10 cellular contexts compared by ENCODE assay signal in genomic region chr9:97109194-97109811, GRCh38.
DNase-seq lines count a peak whose midpoint lies in the region; ATAC-seq and TF ChIP-seq lines count a peak whose summit lies in the region.
"Had no signal": no experiment of that assay in that cellular context is flagged by ENCODE, and none has a peak within 500 bp of the region (broad histone marks: within the 10 kb centered on the region; RNA-seq: fewer than 3 reads in every experiment).

No MANE protein-coding gene starts in this region.

- H3K27me3 Mint-ChIP-seq in activated naive CD8-positive, alpha-beta T cell treated with anti-CD3 and anti-CD28 coated beads, Interleukin-2, amount 50 U/mL, for 24 hours = peaks cover 3% of the 10 kb centered on the region

- H3K27ac Mint-ChIP-seq in activated naive CD8-positive, alpha-beta T cell treated with anti-CD3 and anti-CD28 coated beads, Interleukin-2, amount 50 U/mL, for 24 hours = no peak overlapping the region

- no peaks in the 10 kb centered on the region for H3K4me1 Mint-ChIP-seq in activated naive CD8-positive, alpha-beta T cell treated with anti-CD3 and anti-CD28 coated beads, Interleukin-2, amount 50 U/mL, for 24 hours
- H3K4me1 Mint-ChIP-seq: central memory CD8-positive, alpha-beta T cell had no signal

- no peak overlapping the region for H3K4me3 ChIP-seq in GM12865 (ENCODE audit: low read depth, low read length)
- H3K4me3 ChIP-seq: upper lobe of left lung had no signal

- no peaks in the 10 kb centered on the region for H3K36me3 Mint-ChIP-seq in activated naive CD8-positive, alpha-beta T cell treated with anti-CD3 and anti-CD28 coated beads, Interleukin-2, amount 50 U/mL, for 24 hours (ENCODE audit: low read depth)

- peak; percentile 40 for ATAC-seq in activated naive CD8-positive, alpha-beta T cell treated with anti-CD3 and anti-CD28 coated beads, Interleukin-2, amount 50 U/mL, for 24 hours

- TF ChIP-seq CTCF in GM12865 (IDR thresholded peaks at IDR 0.05; ENCODE audit: insufficient read depth, low read depth, low read length, missing control alignments) = peak; percentile 56

- no peaks in the 10 kb centered on the region for H3K9me3 Mint-ChIP-seq in activated naive CD8-positive, alpha-beta T cell treated with anti-CD3 and anti-CD28 coated beads, Interleukin-2, amount 50 U/mL, for 24 hours
- H3K9me3 Mint-ChIP-seq: central memory CD8-positive, alpha-beta T cell had no signal

- H3K4me3 Mint-ChIP-seq in activated naive CD8-positive, alpha-beta T cell treated with anti-CD3 and anti-CD28 coated beads, Interleukin-2, amount 50 U/mL, for 24 hours = no peak overlapping the region
- H3K4me3 Mint-ChIP-seq: central memory CD8-positive, alpha-beta T cell had no signal

- DNase-seq in A172 (ENCODE audit: low spot score) = peak; percentile 59
- DNase-seq in GM12865 (ENCODE audit: low read depth) = peak; percentile 58
- DNase-seq in NCI-H748 (lab: John Stamatoyannopoulos, UW; ENCODE audit: unreplicated experiment) = peak; percentile 75
- DNase-seq in activated naive CD8-positive, alpha-beta T cell treated with anti-CD3 and anti-CD28 coated beads, Interleukin-2, amount 50 U/mL, for 24 hours = peak; percentile 29
- peak; percentile 71 for DNase-seq in iPS-NIHi7 (ENCODE audit: extremely low spot score)
- DNase-seq in stimulated activated CD8-positive, alpha-beta memory T cell treated with anti-CD3 and anti-CD28 coated beads, Interleukin-15, amount 100 ng/mL, for 48 hours (ENCODE audit: low read depth in 2 of 2) = peak; percentile 2 to 3
- no peak for DNase-seq in NCI-H1417 treated with DMSO at 0.1 percent for 48 hours (lab: John Stamatoyannopoulos, UW)
- DNase-seq in epidermal melanocyte (ENCODE audit: insufficient read length, low spot score) = no peak

Comparison
In these comparisons a context has a peak if more than half of its experiments do, and no peak if none do; other contexts are left out.
1. DNase-seq: peak in A172 (single experiment), GM12865 (single experiment), NCI-H748 (single experiment), activated naive CD8-positive, alpha-beta T cell treated with anti-CD3 and anti-CD28 coated beads, Interleukin-2, amount 50 U/mL, for 24 hours (single experiment), iPS-NIHi7 (single experiment) and stimulated activated CD8-positive, alpha-beta memory T cell treated with anti-CD3 and anti-CD28 coated beads, Interleukin-15, amount 100 ng/mL, for 48 hours (2 of 2); none in NCI-H1417 treated with DMSO at 0.1 percent for 48 hours (single experiment) and epidermal melanocyte (single experiment).